In the genomic region with DNA sequence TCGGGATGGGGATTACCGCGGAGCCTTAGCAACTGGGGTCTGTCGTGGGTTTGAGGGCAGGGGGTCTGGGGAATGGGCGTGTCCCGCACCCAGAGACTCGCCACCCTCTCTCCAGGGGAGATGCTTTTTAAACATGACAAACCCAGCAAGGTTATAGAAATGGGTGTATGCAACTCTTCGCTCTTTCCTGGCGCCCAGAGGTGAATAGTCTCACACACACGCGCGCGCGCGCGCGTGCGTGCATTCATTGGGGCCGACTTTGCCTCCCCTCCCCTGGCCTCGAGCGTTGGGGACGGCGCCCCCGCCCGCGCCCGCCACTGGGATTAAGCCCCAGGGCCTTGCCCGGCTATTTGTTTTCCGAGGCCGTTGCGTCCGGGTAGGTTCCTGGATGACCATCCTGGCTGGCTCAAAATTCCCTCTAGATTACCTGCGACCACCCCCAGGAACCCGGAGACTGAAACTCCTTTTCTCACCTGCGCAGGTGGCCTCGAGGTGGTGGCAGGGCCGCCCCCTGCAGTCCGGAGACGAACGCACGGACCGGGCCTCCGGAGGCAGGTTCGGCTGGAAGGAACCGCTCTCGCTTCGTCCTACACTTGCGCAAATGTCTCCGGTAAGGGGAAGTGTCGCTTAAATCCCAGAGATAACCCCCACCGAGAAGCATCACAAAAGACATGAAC, we compare ENCODE assay signal across 8 cellular contexts. TPM values are rescaled to one million over a fixed set of nuclear protein-coding genes. Genes with fewer than 3 reads are reported as not detected.
DNase-seq lines count a peak whose midpoint lies in the region; ATAC-seq and TF ChIP-seq lines count a peak whose summit lies in the region.

No MANE protein-coding gene starts in this region.

- peaks cover 10% of the 10 kb centered on the region for H3K4me1 ChIP-seq in SJSA1 (replicated peaks)
- H3K4me1 ChIP-seq in ascending aorta = peaks cover 4 to 5% of the 10 kb centered on the region in 2 donors

- intact Hi-C loops in ascending aorta (cut with DNase I) = no loop called here

- H3K36me3 ChIP-seq in SJSA1 (no peaks in the 10 kb centered on the region), ascending aorta (no peaks in the 10 kb centered on the region)

- ATAC-seq in HG03103 (IDR thresholded peaks at IDR 0.05; ENCODE audit: low read depth, unreplicated experiment) = peak; percentile 5
- ATAC-seq in HG02678 (IDR thresholded peaks at IDR 0.05; ENCODE audit: unreplicated experiment) = no peak

- H3K4me3 ChIP-seq in SJSA1 (peak overlapping the region; percentile 37), ascending aorta (peak overlapping the region; percentile 59 to 74), iPS-18c (ENCODE audit: insufficient read depth, low read depth, low read length) (peak overlapping the region; percentile 76)

- peak; percentile 10 for DNase-seq in NCI-H2171 treated with DMSO at 0.1 percent for 48 hours (lab: John Stamatoyannopoulos, UW)
- DNase-seq in NCI-H2171 (lab: John Stamatoyannopoulos, UW) = no peak
- no peak for DNase-seq in SJSA1 (ENCODE audit: low read depth in 1 of 2, low spot score in 2 of 2)
- no peak for DNase-seq in ascending aorta (ENCODE audit: low spot score in 2 of 2)
- peak; percentile 34 for DNase-seq in stimulated activated CD4-positive, alpha-beta T cell treated with anti-CD3 and anti-CD28 coated beads, Interleukin-4, amount 100 ng/mL, for 1 hour

- H3K27ac ChIP-seq in SJSA1 (no peak overlapping the region), ascending aorta (no peak overlapping the region)

- no peak for TF ChIP-seq CTCF in ascending aorta (IDR thresholded peaks at IDR 0.05)

- H3K27me3 ChIP-seq in SJSA1 (replicated peaks) (peaks cover 26% of the 10 kb centered on the region), ascending aorta (peaks cover 6% of the 10 kb centered on the region)

- no peaks in the 10 kb centered on the region for H3K9me3 ChIP-seq in SJSA1 (replicated peaks)
- no peaks in the 10 kb centered on the region for H3K9me3 ChIP-seq in ascending aorta
- H3K9me3 ChIP-seq in iPS-18c (ENCODE audit: control insufficient read depth, insufficient read depth, low read length) = no peaks in the 10 kb centered on the region

RNA-seq across cellular contexts. Expression of gene GPR160, which starts 0.8 kb away (rescaled TPM):
- 0.89 TPM in 1 of 2 replicates, not detected in the other for total RNA-seq in SJSA1 (2014; rRNA removed; shearing (Covaris generic))
- 7.3 TPM for total RNA-seq in ascending aorta

Comparison
In these comparisons a context has a peak if more than half of its experiments do, and no peak if none do; other contexts are left out.
1. DNase-seq: peak in NCI-H2171 treated with DMSO at 0.1 percent for 48 hours (single experiment) and stimulated activated CD4-positive, alpha-beta T cell treated with anti-CD3 and anti-CD28 coated beads, Interleukin-4, amount 100 ng/mL, for 1 hour (single experiment); none in NCI-H2171 (single experiment), SJSA1 (0 of 2) and ascending aorta (0 of 2).
2. Peak in every context shown above with its lines, with median percentiles within 50 percentile points of each other: H3K4me3 ChIP-seq.